29 cellular contexts compared by ENCODE assay signal in the genomic region with DNA sequence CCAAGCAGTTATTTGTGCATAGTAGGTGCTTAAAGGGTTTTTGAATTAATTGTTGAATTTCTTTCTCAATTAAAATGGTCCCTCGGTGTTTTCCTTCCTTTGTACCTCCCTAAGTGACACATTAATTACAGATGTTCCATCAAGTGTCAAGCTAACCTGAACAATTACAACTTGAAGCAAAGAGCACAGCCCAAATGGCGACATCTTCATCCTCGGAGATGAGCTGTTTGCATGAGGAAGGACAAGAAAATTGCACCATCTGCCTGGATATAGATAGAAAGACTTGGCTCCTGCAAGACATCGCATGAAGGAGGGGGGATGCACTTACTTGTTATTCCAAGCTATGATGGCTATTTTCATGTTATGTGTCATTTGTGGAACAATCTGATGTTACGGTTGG.
A peak's percentile ranks its signal among the peaks of the same experiment; 100 is the strongest.
DNase-seq lines count a peak whose midpoint lies in the region; TF ChIP-seq lines count a peak whose summit lies in the region.
"Had no signal": no experiment of that assay in that cellular context is flagged by ENCODE, and none has a peak within 500 bp of the region (broad histone marks: within the 10 kb centered on the region; RNA-seq: fewer than 3 reads in every experiment).

No MANE protein-coding gene starts in this region.

- TF ChIP-seq RAD21 in neural cell (conservative IDR thresholded peaks at IDR 0.05) = no peak

- H3K4me1 Mint-ChIP-seq in endothelial cell (ENCODE audit: unreplicated experiment) = no peaks in the 10 kb centered on the region
- H3K4me1 Mint-ChIP-seq: B cell; CD14-positive monocyte; CD4-positive, alpha-beta memory T cell; CD4-positive, CD25-positive, alpha-beta regulatory T cell; CD8-positive, alpha-beta memory T cell had no signal

- peak; percentile 91 for TF ChIP-seq EP300 in neural cell (conservative IDR thresholded peaks at IDR 0.05; ENCODE audit: poor library complexity, severe bottlenecking)

- no peaks in the 10 kb centered on the region for H3K9me2 ChIP-seq in neural cell (ENCODE audit: insufficient read depth, low read length)

- no peaks in the 10 kb centered on the region for H3K36me3 Mint-ChIP-seq in endothelial cell (ENCODE audit: low read depth, unreplicated experiment)
- H3K36me3 Mint-ChIP-seq: CD14-positive monocyte; CD4-positive, alpha-beta memory T cell; CD4-positive, CD25-positive, alpha-beta regulatory T cell; CD8-positive, alpha-beta memory T cell; CD8-positive, alpha-beta T cell had no signal

- peak overlapping the region; percentile 86 for H3K27ac ChIP-seq in neural cell (ENCODE audit: low read length)
- H3K27ac ChIP-seq: 22Rv1; A549; BLaER1; BLaER1 treated with 17β-estradiol and CSF1 and Interleukin-3, amounts not matched to agents 10 nM and 100 nM; C4-2B had no signal

- no peak overlapping the region for H3K4me3 Mint-ChIP-seq in endothelial cell (ENCODE audit: unreplicated experiment)
- H3K4me3 Mint-ChIP-seq: B cell; CD14-positive monocyte; CD4-positive, alpha-beta memory T cell; CD4-positive, alpha-beta T cell; CD4-positive, CD25-positive, alpha-beta regulatory T cell; CD8-positive, alpha-beta memory T cell; CD8-positive, alpha-beta T cell had no signal

- H3K79me2 ChIP-seq in neural cell (replicated peaks; ENCODE audit: insufficient read depth, low read length) = no peaks in the 10 kb centered on the region

- H3K4me3 ChIP-seq in neural cell (ENCODE audit: low read length) = peak overlapping the region; percentile 51
- H3K4me3 ChIP-seq: A549; BLaER1; BLaER1 treated with 17β-estradiol and CSF1 and Interleukin-3, amounts not matched to agents 10 nM and 100 nM had no signal

- H3K27me3 ChIP-seq in neural cell (ENCODE audit: insufficient read depth, low read depth, low read length) = no peaks in the 10 kb centered on the region
- H3K27me3 ChIP-seq: BE2C; BLaER1; BLaER1 treated with 17β-estradiol and CSF1 and Interleukin-3, amounts not matched to agents 10 nM and 100 nM had no signal

- no peaks in the 10 kb centered on the region for H3K36me3 ChIP-seq in neural cell (ENCODE audit: insufficient read depth, low read length)
- H3K36me3 ChIP-seq: BE2C; BLaER1; BLaER1 treated with 17β-estradiol and CSF1 and Interleukin-3, amounts not matched to agents 10 nM and 100 nM had no signal

- peaks cover 20% of the 10 kb centered on the region for H3K9me3 Mint-ChIP-seq in endothelial cell (ENCODE audit: unreplicated experiment)
- H3K9me3 Mint-ChIP-seq: CD4-positive, alpha-beta memory T cell; CD4-positive, alpha-beta T cell; CD8-positive, alpha-beta T cell had no signal

- peaks cover 7% of the 10 kb centered on the region for H3K27me3 Mint-ChIP-seq in endothelial cell (ENCODE audit: unreplicated experiment)
- H3K27me3 Mint-ChIP-seq: CD4-positive, CD25-positive, alpha-beta regulatory T cell had no signal

- H3F3A ChIP-seq in neural cell (ENCODE audit: insufficient read depth, low read length, poor library complexity, severe bottlenecking) = no peaks in the 10 kb centered on the region

- H3K27ac Mint-ChIP-seq in endothelial cell (ENCODE audit: unreplicated experiment) = no peak overlapping the region
- H3K27ac Mint-ChIP-seq: B cell; CD14-positive monocyte; CD4-positive, alpha-beta memory T cell; CD4-positive, alpha-beta T cell; CD4-positive, CD25-positive, alpha-beta regulatory T cell; CD8-positive, alpha-beta memory T cell; CD8-positive, alpha-beta T cell had no signal

- TF ChIP-seq CTCF in neural cell (IDR thresholded peaks at IDR 0.05; ENCODE audit: poor library complexity, severe bottlenecking) (no peak), endothelial cell (IDR thresholded peaks at IDR 0.05; ENCODE audit: unreplicated experiment) (no peak)

- H2AFZ ChIP-seq in neural cell (ENCODE audit: low read depth, low read length) = no peak overlapping the region

- H4K20me1 ChIP-seq in neural cell (ENCODE audit: insufficient read depth) = no peaks in the 10 kb centered on the region
- H4K20me1 ChIP-seq: BLaER1; BLaER1 treated with 17β-estradiol and CSF1 and Interleukin-3, amounts not matched to agents 10 nM and 100 nM had no signal

- H3K4me2 ChIP-seq in neural cell (ENCODE audit: low read length) = no peak overlapping the region
- H3K4me2 ChIP-seq: A549, BLaER1 had no signal

- DNase-seq in endothelial cell (ENCODE audit: low spot score) = no peak
- DNase-seq: 8988T; ACHN; AML-193; BE2C; C1 segment of cervical spinal cord; Caco-2; Calu3; CD4-positive, alpha-beta memory T cell; CD4-positive, alpha-beta T cell; CD4-positive, CD25-positive, alpha-beta regulatory T cell; CD8-positive, alpha-beta memory T cell; CD8-positive, alpha-beta T cell; COR-L47; DMS 273 treated with DMSO at 0.1 percent for 48 hours; DMS153; DMS53; DMS79; DMS79 treated with DMSO at 0.1 percent for 48 hours; DND-41; EL had no signal

- H3K9me3 ChIP-seq in neural cell (ENCODE audit: low read length) = peaks cover 4% of the 10 kb centered on the region
- H3K9me3 ChIP-seq: A549, BE2C, Caco-2 had no signal

- H3K9ac ChIP-seq in neural cell (ENCODE audit: low read length) = peak overlapping the region; percentile 42
- H3K9ac ChIP-seq: BLaER1; BLaER1 treated with 17β-estradiol and CSF1 and Interleukin-3, amounts not matched to agents 10 nM and 100 nM had no signal

TF ChIP-seq in neural cell, 6 proteins besides CTCF, POLR2A, EP300 and RAD21:
- TF ChIP-seq EZH2 (IDR thresholded peaks at IDR 0.05; ENCODE audit: borderline replicate concordance, insufficient read depth, low read length, poor library complexity, severe bottlenecking) (no peak), POLR2AphosphoS5 (IDR thresholded peaks at IDR 0.05) (peak; percentile 74), TAF1 (IDR thresholded peaks at IDR 0.05; ENCODE audit: low read depth) (no peak), SMC3 (conservative IDR thresholded peaks at IDR 0.05; ENCODE audit: poor library complexity) (peak; percentile 21), REST (IDR thresholded peaks at IDR 0.05; ENCODE audit: borderline replicate concordance) (peak; percentile 73), MXI1 (conservative IDR thresholded peaks at IDR 0.05; ENCODE audit: poor library complexity, severe bottlenecking) (no peak)
